ENCODE assay signal across 2 cellular contexts in the genomic region with DNA sequence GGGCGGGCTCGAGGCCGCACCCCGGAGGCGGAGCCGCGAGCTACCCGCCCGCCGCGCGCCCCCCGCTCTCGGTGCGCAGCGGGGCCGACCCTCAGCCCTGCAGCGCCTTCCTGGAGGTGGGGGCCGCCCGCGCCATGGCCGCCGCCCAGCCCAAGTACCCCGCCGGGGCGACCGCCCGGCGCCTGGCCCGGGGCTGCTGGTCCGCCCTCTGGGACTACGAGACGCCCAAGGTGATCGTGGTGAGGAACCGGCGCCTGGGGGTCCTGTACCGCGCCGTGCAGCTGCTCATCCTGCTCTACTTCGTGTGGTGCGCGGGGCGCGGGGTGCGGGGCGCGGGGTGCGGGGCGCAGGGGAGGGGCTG.
TF ChIP-seq lines count a peak whose summit lies in the region.

TSS of gene P2RX2 (plus strand) at position 94 of the 361 bp plus-strand sequence. CDS start at position 135, 41 bp downstream.

TF ChIP-seq in SK-N-SH, 30 proteins besides CTCF, POLR2A, EP300 and RAD21:
- TF ChIP-seq, protein P1, sequence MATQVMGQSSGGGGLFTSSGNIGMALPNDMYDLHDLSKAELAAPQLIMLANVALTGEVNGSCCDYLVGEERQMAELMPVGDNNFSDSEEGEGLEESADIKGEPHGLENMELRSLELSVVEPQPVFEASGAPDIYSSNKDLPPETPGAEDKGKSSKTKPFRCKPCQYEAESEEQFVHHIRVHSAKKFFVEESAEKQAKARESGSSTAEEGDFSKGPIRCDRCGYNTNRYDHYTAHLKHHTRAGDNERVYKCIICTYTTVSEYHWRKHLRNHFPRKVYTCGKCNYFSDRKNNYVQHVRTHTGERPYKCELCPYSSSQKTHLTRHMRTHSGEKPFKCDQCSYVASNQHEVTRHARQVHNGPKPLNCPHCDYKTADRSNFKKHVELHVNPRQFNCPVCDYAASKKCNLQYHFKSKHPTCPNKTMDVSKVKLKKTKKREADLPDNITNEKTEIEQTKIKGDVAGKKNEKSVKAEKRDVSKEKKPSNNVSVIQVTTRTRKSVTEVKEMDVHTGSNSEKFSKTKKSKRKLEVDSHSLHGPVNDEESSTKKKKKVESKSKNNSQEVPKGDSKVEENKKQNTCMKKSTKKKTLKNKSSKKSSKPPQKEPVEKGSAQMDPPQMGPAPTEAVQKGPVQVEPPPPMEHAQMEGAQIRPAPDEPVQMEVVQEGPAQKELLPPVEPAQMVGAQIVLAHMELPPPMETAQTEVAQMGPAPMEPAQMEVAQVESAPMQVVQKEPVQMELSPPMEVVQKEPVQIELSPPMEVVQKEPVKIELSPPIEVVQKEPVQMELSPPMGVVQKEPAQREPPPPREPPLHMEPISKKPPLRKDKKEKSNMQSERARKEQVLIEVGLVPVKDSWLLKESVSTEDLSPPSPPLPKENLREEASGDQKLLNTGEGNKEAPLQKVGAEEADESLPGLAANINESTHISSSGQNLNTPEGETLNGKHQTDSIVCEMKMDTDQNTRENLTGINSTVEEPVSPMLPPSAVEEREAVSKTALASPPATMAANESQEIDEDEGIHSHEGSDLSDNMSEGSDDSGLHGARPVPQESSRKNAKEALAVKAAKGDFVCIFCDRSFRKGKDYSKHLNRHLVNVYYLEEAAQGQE (IDR thresholded peaks at IDR 0.05; ENCODE audit: low read depth, low read length), result no peak
- TF ChIP-seq ELF1 (IDR thresholded peaks at IDR 0.05), result no peak
- TF ChIP-seq IRF3 (IDR thresholded peaks at IDR 0.05; ENCODE audit: low read depth, low read length), result no peak
- no peak for TF ChIP-seq MXI1 (IDR thresholded peaks at IDR 0.05; ENCODE audit: low read depth, low read length)
- no peak for TF ChIP-seq RFX5 (IDR thresholded peaks at IDR 0.05; ENCODE audit: low read length)
- no peak for TF ChIP-seq SIN3A (IDR thresholded peaks at IDR 0.05; ENCODE audit: borderline replicate concordance, low read depth, low read length)
- no peak for TF ChIP-seq FOSL2 (IDR thresholded peaks at IDR 0.05; ENCODE audit: borderline replicate concordance, low read depth)
- TF ChIP-seq NRF1 (IDR thresholded peaks at IDR 0.05; ENCODE audit: low read depth, low read length), result no peak
- TF ChIP-seq PBX3 (IDR thresholded peaks at IDR 0.05), result no peak
- TF ChIP-seq GABPA (IDR thresholded peaks at IDR 0.05; ENCODE audit: low read depth), result no peak
- TF ChIP-seq TEAD4 (IDR thresholded peaks at IDR 0.05; ENCODE audit: borderline replicate concordance, insufficient read depth), result no peak
- no peak for TF ChIP-seq TAF1 (IDR thresholded peaks at IDR 0.05; ENCODE audit: borderline replicate concordance, low read depth, low read length)
- no peak for TF ChIP-seq POLR2AphosphoS5 (IDR thresholded peaks at IDR 0.05; ENCODE audit: low read depth, low read length)
- TF ChIP-seq, protein P2, sequence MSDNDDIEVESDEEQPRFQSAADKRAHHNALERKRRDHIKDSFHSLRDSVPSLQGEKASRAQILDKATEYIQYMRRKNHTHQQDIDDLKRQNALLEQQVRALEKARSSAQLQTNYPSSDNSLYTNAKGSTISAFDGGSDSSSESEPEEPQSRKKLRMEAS (IDR thresholded peaks at IDR 0.05; ENCODE audit: low read depth), result no peak
- no peak for TF ChIP-seq YY1 (IDR thresholded peaks at IDR 0.05; ENCODE audit: low read depth)
- TF ChIP-seq GATA2 (CRISPR knock-in tag; IDR thresholded peaks at IDR 0.05), result no peak
- TF ChIP-seq MEF2A (IDR thresholded peaks at IDR 0.05; ENCODE audit: borderline replicate concordance, low read depth), result no peak
- TF ChIP-seq JUND (IDR thresholded peaks at IDR 0.05), result no peak
- no peak for TF ChIP-seq FOXM1 (IDR thresholded peaks at IDR 0.05; ENCODE audit: low read depth)
- no peak for TF ChIP-seq RXRA (IDR thresholded peaks at IDR 0.05; ENCODE audit: borderline replicate concordance, low read depth)

TF ChIP-seq in SK-N-SH treated with all-trans-retinoic acid at 6 μM for 48 hours, 23 proteins besides CTCF, POLR2A, EP300 and RAD21 (continued from another document):
- TF ChIP-seq POU6F1 (CRISPR knock-in tag; IDR thresholded peaks at IDR 0.05; ENCODE audit: borderline replicate concordance, low read depth), result no peak
- no peak for TF ChIP-seq ARNTL (CRISPR knock-in tag; IDR thresholded peaks at IDR 0.05; ENCODE audit: borderline replicate concordance, low read depth)
- TF ChIP-seq GLIS3 (CRISPR knock-in tag; IDR thresholded peaks at IDR 0.05), result no peak
- TF ChIP-seq ZNF565 (CRISPR knock-in tag; conservative IDR thresholded peaks at IDR 0.05; ENCODE audit: low read depth), result no peak
- no peak for TF ChIP-seq ESRRG (CRISPR knock-in tag; IDR thresholded peaks at IDR 0.05)
